1 cellular context compared by ENCODE assay signal in the genomic region with DNA sequence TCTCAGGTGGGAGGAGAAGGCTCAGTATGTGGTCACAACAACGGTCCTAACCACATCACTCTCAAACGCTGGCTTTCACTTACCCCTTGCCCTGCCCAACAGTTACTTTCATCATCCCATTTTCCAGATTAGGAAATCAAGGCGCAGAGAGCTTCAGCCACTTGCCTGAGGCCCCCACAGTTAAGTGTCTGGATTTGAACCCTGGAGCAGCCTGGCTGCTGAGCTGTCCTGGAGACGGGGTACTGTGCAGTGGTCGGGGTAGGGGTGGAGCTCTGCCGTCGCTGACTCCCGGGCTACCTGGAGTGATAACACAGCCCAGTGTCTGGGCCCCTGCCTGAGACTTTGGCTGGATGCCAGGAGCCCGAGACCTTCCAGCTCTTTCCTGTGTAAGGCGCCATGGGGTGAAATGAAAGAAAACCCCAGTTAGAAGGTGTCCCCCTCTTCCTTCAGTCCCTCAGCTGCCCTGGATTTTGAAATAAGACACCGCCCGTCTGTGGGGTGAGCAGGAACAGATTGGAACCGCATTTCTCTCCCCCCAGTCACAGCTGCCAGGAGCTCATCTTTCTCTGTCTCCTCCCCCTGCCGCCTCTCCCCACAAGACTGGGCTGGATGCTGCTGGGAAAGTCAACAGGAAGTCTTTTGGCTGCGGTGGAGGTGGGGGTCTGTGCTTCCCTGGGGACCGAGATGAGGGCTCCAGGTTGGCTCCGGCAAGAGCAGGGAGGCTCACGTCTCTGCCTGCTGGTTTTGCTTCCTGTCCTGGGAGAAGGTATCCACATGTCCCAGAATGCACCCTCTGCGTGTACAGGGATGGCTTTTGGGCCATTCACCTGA.
TF ChIP-seq lines count a peak whose summit lies in the region.

No MANE protein-coding gene starts in this region.

TF ChIP-seq in HEK293, 187 proteins besides CTCF, POLR2A, EP300 and RAD21 (continued from another document):
- TF ChIP-seq TRIM28 (IDR thresholded peaks at IDR 0.05; ENCODE audit: borderline replicate concordance, low read length) = peak; percentile 76
- TF ChIP-seq ZNF701 (tag by site-specific recombination; IDR thresholded peaks at IDR 0.05) = no peak
- TF ChIP-seq ZIC2 (tag by site-specific recombination; IDR thresholded peaks at IDR 0.05) = peak; percentile 97
- peak; percentile 75 for TF ChIP-seq ZNF335 (tag by site-specific recombination; conservative IDR thresholded peaks at IDR 0.05)
- peak; percentile 27; the same call in 1 of the 2 replicates for TF ChIP-seq ZNF629 (tag by site-specific recombination; IDR thresholded peaks at IDR 0.05)
- 0 out of 2 replicates have a peak, but pooled peaks have one; percentile 5 for TF ChIP-seq GFI1B (tag by site-specific recombination; IDR thresholded peaks at IDR 0.05)
- no peak for TF ChIP-seq GLI2 (tag by site-specific recombination; IDR thresholded peaks at IDR 0.05; ENCODE audit: borderline replicate concordance, low read depth)
- TF ChIP-seq SCRT1 (tag by site-specific recombination; IDR thresholded peaks at IDR 0.05; ENCODE audit: borderline replicate concordance) = no peak
- no peak for TF ChIP-seq BCL6B (tag by site-specific recombination; IDR thresholded peaks at IDR 0.05)
- peak; percentile 91 for TF ChIP-seq ZBTB6 (tag by site-specific recombination; IDR thresholded peaks at IDR 0.05)
- peak; percentile 69 for TF ChIP-seq ZEB2 (tag by site-specific recombination; IDR thresholded peaks at IDR 0.05)
- TF ChIP-seq EGR2 (tag by site-specific recombination; IDR thresholded peaks at IDR 0.05; ENCODE audit: low read depth) = no peak; the same call in 1 of the 2 replicates
- peak; percentile 62; the same call in 1 of the 2 replicates for TF ChIP-seq FEZF1 (tag by site-specific recombination; IDR thresholded peaks at IDR 0.05)
- TF ChIP-seq SP7 (tag by site-specific recombination; IDR thresholded peaks at IDR 0.05) = peak; percentile 74; the same call in 1 of the 2 replicates
- TF ChIP-seq ZNF580 (tag by site-specific recombination; IDR thresholded peaks at IDR 0.05) = peak; percentile 47; the same call in 1 of the 2 replicates
- peak; percentile 97 for TF ChIP-seq GLIS1 (tag by site-specific recombination; IDR thresholded peaks at IDR 0.05)
- peak; percentile 66; the same call in 1 of the 2 replicates for TF ChIP-seq OSR2 (tag by site-specific recombination; IDR thresholded peaks at IDR 0.05)
- no peak for TF ChIP-seq ZNF16 (tag by site-specific recombination; IDR thresholded peaks at IDR 0.05; ENCODE audit: low read depth)
- peak; percentile 99 for TF ChIP-seq ZNF341 (tag by site-specific recombination; IDR thresholded peaks at IDR 0.05; ENCODE audit: low read depth)
- TF ChIP-seq PRDM10 (tag by site-specific recombination; IDR thresholded peaks at IDR 0.05) = peak; percentile 92
- TF ChIP-seq KLF1 (tag by site-specific recombination; IDR thresholded peaks at IDR 0.05) = no peak
- peak; percentile 69 for TF ChIP-seq IKZF3 (tag by site-specific recombination; IDR thresholded peaks at IDR 0.05)
- TF ChIP-seq HOXA7 (CRISPR knock-in tag; IDR thresholded peaks at IDR 0.05; ENCODE audit: borderline replicate concordance) = no peak
- TF ChIP-seq PRDM1 (tag by site-specific recombination; IDR thresholded peaks at IDR 0.05) = peak; percentile 81
- TF ChIP-seq, protein P1, sequence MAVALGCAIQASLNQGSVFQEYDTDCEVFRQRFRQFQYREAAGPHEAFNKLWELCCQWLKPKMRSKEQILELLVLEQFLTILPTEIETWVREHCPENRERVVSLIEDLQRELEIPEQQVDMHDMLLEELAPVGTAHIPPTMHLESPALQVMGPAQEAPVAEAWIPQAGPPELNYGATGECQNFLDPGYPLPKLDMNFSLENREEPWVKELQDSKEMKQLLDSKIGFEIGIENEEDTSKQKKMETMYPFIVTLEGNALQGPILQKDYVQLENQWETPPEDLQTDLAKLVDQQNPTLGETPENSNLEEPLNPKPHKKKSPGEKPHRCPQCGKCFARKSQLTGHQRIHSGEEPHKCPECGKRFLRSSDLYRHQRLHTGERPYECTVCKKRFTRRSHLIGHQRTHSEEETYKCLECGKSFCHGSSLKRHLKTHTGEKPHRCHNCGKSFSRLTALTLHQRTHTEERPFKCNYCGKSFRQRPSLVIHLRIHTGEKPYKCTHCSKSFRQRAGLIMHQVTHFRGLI (tag by site-specific recombination; IDR thresholded peaks at IDR 0.05) = 0 out of 2 replicates have a peak, but pooled peaks have one; percentile 14
- TF ChIP-seq ZNF561 (tag by site-specific recombination; IDR thresholded peaks at IDR 0.05; ENCODE audit: borderline replicate concordance) = 0 out of 2 replicates have a peak, but pooled peaks have one; percentile 60
- TF ChIP-seq GLIS2 (tag by site-specific recombination; IDR thresholded peaks at IDR 0.05) = peak; percentile 74
- TF ChIP-seq, protein P2, sequence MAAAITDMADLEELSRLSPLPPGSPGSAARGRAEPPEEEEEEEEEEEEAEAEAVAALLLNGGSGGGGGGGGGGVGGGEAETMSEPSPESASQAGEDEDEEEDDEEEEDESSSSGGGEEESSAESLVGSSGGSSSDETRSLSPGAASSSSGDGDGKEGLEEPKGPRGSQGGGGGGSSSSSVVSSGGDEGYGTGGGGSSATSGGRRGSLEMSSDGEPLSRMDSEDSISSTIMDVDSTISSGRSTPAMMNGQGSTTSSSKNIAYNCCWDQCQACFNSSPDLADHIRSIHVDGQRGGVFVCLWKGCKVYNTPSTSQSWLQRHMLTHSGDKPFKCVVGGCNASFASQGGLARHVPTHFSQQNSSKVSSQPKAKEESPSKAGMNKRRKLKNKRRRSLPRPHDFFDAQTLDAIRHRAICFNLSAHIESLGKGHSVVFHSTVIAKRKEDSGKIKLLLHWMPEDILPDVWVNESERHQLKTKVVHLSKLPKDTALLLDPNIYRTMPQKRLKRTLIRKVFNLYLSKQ (tag by site-specific recombination; IDR thresholded peaks at IDR 0.05; ENCODE audit: borderline replicate concordance) = no peak
- TF ChIP-seq, protein P3, sequence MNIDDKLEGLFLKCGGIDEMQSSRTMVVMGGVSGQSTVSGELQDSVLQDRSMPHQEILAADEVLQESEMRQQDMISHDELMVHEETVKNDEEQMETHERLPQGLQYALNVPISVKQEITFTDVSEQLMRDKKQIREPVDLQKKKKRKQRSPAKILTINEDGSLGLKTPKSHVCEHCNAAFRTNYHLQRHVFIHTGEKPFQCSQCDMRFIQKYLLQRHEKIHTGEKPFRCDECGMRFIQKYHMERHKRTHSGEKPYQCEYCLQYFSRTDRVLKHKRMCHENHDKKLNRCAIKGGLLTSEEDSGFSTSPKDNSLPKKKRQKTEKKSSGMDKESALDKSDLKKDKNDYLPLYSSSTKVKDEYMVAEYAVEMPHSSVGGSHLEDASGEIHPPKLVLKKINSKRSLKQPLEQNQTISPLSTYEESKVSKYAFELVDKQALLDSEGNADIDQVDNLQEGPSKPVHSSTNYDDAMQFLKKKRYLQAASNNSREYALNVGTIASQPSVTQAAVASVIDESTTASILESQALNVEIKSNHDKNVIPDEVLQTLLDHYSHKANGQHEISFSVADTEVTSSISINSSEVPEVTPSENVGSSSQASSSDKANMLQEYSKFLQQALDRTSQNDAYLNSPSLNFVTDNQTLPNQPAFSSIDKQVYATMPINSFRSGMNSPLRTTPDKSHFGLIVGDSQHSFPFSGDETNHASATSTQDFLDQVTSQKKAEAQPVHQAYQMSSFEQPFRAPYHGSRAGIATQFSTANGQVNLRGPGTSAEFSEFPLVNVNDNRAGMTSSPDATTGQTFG (tag by site-specific recombination; IDR thresholded peaks at IDR 0.05; ENCODE audit: borderline replicate concordance) = no peak
- 0 out of 2 replicates have a peak, but pooled peaks have one; percentile 29 for TF ChIP-seq KLF10 (tag by site-specific recombination; IDR thresholded peaks at IDR 0.05)
- no peak for TF ChIP-seq ZNF140 (tag by site-specific recombination; IDR thresholded peaks at IDR 0.05)
- no peak for TF ChIP-seq ZNF621 (tag by site-specific recombination; IDR thresholded peaks at IDR 0.05)
- TF ChIP-seq ZNF521 (tag by site-specific recombination; IDR thresholded peaks at IDR 0.05) = no peak
TF ChIP-seq in HEK293: peak in this region for 39.
